In the genomic region with DNA sequence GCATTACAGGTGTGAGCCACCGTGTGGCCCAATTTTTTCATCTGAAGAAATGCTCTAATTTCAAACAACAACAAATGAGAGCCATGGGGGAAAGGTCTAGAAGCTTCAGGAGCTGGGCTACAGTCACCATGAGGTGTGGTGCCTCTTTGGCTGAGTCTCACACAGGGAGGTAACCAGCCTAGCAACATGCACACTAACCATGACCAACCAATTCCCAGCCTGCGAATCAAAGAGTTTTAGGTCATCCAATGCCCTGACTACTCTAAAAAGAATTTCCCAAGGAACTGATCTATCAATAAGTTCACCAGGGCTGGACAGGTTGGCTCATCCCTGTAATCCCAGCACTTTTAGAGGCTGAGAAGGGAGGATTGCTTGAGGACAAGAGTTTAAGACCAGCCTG, we compare ENCODE assay signal across 1 cellular context.
TF ChIP-seq lines count a peak whose summit lies in the region.

No MANE protein-coding gene starts in this region.

TF ChIP-seq in WTC11, 78 proteins besides CTCF, POLR2A, EP300 and RAD21 (continued from another document):
- no peak for TF ChIP-seq KAT7 (CRISPR knock-in tag; IDR thresholded peaks at IDR 0.05; ENCODE audit: borderline replicate concordance)
- no peak for TF ChIP-seq ZNF317 (CRISPR knock-in tag; IDR thresholded peaks at IDR 0.05; ENCODE audit: borderline replicate concordance, low read depth)
- TF ChIP-seq CREB1 (CRISPR knock-in tag; IDR thresholded peaks at IDR 0.05), result no peak
- TF ChIP-seq TEAD1 (CRISPR knock-in tag; IDR thresholded peaks at IDR 0.05), result no peak
- no peak for TF ChIP-seq IRF2 (CRISPR knock-in tag; IDR thresholded peaks at IDR 0.05; ENCODE audit: borderline replicate concordance, low read depth)
- TF ChIP-seq ELF4 (CRISPR knock-in tag; IDR thresholded peaks at IDR 0.05; ENCODE audit: low read depth), result no peak
- TF ChIP-seq, protein P1, sequence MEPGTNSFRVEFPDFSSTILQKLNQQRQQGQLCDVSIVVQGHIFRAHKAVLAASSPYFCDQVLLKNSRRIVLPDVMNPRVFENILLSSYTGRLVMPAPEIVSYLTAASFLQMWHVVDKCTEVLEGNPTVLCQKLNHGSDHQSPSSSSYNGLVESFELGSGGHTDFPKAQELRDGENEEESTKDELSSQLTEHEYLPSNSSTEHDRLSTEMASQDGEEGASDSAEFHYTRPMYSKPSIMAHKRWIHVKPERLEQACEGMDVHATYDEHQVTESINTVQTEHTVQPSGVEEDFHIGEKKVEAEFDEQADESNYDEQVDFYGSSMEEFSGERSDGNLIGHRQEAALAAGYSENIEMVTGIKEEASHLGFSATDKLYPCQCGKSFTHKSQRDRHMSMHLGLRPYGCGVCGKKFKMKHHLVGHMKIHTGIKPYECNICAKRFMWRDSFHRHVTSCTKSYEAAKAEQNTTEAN (CRISPR knock-in tag; IDR thresholded peaks at IDR 0.05), result no peak
- TF ChIP-seq, protein P2, sequence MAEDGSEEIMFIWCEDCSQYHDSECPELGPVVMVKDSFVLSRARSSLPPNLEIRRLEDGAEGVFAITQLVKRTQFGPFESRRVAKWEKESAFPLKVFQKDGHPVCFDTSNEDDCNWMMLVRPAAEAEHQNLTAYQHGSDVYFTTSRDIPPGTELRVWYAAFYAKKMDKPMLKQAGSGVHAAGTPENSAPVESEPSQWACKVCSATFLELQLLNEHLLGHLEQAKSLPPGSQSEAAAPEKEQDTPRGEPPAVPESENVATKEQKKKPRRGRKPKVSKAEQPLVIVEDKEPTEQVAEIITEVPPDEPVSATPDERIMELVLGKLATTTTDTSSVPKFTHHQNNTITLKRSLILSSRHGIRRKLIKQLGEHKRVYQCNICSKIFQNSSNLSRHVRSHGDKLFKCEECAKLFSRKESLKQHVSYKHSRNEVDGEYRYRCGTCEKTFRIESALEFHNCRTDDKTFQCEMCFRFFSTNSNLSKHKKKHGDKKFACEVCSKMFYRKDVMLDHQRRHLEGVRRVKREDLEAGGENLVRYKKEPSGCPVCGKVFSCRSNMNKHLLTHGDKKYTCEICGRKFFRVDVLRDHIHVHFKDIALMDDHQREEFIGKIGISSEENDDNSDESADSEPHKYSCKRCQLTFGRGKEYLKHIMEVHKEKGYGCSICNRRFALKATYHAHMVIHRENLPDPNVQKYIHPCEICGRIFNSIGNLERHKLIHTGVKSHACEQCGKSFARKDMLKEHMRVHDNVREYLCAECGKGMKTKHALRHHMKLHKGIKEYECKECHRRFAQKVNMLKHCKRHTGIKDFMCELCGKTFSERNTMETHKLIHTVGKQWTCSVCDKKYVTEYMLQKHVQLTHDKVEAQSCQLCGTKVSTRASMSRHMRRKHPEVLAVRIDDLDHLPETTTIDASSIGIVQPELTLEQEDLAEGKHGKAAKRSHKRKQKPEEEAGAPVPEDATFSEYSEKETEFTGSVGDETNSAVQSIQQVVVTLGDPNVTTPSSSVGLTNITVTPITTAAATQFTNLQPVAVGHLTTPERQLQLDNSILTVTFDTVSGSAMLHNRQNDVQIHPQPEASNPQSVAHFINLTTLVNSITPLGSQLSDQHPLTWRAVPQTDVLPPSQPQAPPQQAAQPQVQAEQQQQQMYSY (CRISPR knock-in tag; IDR thresholded peaks at IDR 0.05), result no peak
